ENCODE assay signal across 1 cellular context in the genomic region with DNA sequence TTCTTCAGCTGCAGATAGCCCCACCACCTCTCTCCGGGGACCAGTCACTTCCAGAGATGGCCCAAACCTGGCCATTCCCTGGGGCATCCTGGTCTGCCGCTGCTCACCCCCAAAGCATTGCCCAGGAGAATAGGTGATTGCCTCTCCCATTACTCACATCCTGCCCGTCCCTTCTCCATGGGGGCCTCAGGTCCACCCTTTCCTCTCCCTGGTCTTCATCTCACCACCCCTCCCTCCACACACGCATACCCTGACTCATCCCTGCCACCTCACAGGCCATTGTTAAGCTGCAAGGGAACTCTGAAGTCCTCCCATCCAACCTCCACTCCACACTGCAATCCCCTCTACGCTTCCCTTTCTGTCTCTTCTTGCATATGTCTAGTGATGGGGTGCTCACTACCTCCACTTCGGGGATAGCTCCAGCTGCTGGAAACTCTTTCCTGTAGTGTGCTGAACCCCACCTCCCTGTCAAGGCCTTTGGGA.
TF ChIP-seq lines count a peak whose summit lies in the region.

A gene with protein sequence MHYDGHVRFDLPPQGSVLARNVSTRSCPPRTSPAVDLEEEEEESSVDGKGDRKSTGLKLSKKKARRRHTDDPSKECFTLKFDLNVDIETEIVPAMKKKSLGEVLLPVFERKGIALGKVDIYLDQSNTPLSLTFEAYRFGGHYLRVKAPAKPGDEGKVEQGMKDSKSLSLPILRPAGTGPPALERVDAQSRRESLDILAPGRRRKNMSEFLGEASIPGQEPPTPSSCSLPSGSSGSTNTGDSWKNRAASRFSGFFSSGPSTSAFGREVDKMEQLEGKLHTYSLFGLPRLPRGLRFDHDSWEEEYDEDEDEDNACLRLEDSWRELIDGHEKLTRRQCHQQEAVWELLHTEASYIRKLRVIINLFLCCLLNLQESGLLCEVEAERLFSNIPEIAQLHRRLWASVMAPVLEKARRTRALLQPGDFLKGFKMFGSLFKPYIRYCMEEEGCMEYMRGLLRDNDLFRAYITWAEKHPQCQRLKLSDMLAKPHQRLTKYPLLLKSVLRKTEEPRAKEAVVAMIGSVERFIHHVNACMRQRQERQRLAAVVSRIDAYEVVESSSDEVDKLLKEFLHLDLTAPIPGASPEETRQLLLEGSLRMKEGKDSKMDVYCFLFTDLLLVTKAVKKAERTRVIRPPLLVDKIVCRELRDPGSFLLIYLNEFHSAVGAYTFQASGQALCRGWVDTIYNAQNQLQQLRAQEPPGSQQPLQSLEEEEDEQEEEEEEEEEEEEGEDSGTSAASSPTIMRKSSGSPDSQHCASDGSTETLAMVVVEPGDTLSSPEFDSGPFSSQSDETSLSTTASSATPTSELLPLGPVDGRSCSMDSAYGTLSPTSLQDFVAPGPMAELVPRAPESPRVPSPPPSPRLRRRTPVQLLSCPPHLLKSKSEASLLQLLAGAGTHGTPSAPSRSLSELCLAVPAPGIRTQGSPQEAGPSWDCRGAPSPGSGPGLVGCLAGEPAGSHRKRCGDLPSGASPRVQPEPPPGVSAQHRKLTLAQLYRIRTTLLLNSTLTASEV (minus strand): TSS at position 188 of the 483 bp plus-strand sequence. CDS start 14,096 bp downstream, outside the sequence.

TF ChIP-seq in K562, 482 proteins besides CTCF, POLR2A, EP300 and RAD21:
- TF ChIP-seq, protein P1, sequence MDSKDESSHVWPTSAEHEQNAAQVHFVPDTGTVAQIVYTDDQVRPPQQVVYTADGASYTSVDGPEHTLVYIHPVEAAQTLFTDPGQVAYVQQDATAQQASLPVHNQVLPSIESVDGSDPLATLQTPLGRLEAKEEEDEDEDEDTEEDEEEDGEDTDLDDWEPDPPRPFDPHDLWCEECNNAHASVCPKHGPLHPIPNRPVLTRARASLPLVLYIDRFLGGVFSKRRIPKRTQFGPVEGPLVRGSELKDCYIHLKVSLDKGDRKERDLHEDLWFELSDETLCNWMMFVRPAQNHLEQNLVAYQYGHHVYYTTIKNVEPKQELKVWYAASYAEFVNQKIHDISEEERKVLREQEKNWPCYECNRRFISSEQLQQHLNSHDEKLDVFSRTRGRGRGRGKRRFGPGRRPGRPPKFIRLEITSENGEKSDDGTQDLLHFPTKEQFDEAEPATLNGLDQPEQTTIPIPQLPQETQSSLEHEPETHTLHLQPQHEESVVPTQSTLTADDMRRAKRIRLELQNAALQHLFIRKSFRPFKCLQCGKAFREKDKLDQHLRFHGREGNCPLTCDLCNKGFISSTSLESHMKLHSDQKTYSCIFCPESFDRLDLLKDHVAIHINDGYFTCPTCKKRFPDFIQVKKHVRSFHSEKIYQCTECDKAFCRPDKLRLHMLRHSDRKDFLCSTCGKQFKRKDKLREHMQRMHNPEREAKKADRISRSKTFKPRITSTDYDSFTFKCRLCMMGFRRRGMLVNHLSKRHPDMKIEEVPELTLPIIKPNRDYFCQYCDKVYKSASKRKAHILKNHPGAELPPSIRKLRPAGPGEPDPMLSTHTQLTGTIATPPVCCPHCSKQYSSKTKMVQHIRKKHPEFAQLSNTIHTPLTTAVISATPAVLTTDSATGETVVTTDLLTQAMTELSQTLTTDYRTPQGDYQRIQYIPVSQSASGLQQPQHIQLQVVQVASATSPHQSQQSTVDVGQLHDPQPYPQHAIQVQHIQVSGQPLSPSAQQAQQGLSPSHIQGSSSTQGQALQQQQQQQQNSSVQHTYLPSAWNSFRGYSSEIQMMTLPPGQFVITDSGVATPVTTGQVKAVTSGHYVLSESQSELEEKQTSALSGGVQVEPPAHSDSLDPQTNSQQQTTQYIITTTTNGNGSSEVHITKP (IDR thresholded peaks at IDR 0.05; ENCODE audit: partially characterized antibody), result peak; percentile 4
- TF ChIP-seq ELF4 (CRISPR knock-in tag; IDR thresholded peaks at IDR 0.05) (0 out of 2 replicates have a peak, but pooled peaks have one; percentile 12), ATF7 (IDR thresholded peaks at IDR 0.05) (no peak)
